Comparison of ENCODE assay signal across 31 cellular contexts in genomic region chr6:107328081-107328480, GRCh38.
A peak's percentile ranks its signal among the peaks of the same experiment; 100 is the strongest.
DNase-seq lines count a peak whose midpoint lies in the region; ATAC-seq, FAIRE-seq and TF ChIP-seq lines count a peak whose summit lies in the region.
"Had no signal": no experiment of that assay in that cellular context is flagged by ENCODE, and none has a peak within 500 bp of the region (broad histone marks: within the 10 kb centered on the region; RNA-seq: fewer than 3 reads in every experiment).

No MANE protein-coding gene starts in this region.

- H4K20me1 ChIP-seq in K562 (replicated peaks; ENCODE audit: control insufficient read depth, insufficient read depth, low read length), result no peaks in the 10 kb centered on the region
- H4K20me1 ChIP-seq: BLaER1; BLaER1 treated with 17β-estradiol and CSF1 and Interleukin-3, amounts not matched to agents 10 nM and 100 nM had no signal

- no peaks in the 10 kb centered on the region for H3K27me3 ChIP-seq in K562 (ENCODE audit: control insufficient read depth in 2 of 2, insufficient read depth in 2 of 2, low read length in 2 of 2)
- H3K27me3 ChIP-seq: BE2C; BLaER1; BLaER1 treated with 17β-estradiol and CSF1 and Interleukin-3, amounts not matched to agents 10 nM and 100 nM had no signal

- intact Hi-C loops in K562 (cut with micrococcal nuclease), result no loop called here

- H3K9me3 ChIP-seq in HEK293 (ENCODE audit: control insufficient read depth, insufficient read depth, low read depth, low read length) (no peaks in the 10 kb centered on the region), K562 (replicated peaks; ENCODE audit: control insufficient read depth, insufficient read depth, low read depth, low read length) (no peaks in the 10 kb centered on the region)
- H3K9me3 ChIP-seq: A549, BE2C, BLaER1, Caco-2 had no signal

- POLR2A ChIA-PET in HEK293 (lab: Yijun Ruan, JAX) (no interaction called here), K562 (lab: Yijun Ruan, JAX) (no interaction called here)

- CTCF ChIA-PET in HEK293 (lab: Yijun Ruan, JAX), result interaction anchor here (0.6 to 1.4 kb wide), 4 partner anchors 10 to 163 kb away, joined by 3 to 15 read pairs (median 4); no protein-coding TSS in a partner anchor
- CTCF ChIA-PET in K562 (lab: Yijun Ruan, JAX; ENCODE audit: low intra/inter-chr PET ratio), result no interaction called here

- H3K9ac ChIP-seq in K562 (ENCODE audit: insufficient read depth in 1 of 2, low read depth in 2 of 2, low read length in 2 of 2), result no peak overlapping the region
- H3K9ac ChIP-seq: BLaER1; BLaER1 treated with 17β-estradiol and CSF1 and Interleukin-3, amounts not matched to agents 10 nM and 100 nM had no signal

- TF ChIP-seq CTCF in HEK293 (tag by site-specific recombination; IDR thresholded peaks at IDR 0.05), result no peak
- no peak for TF ChIP-seq CTCF in K562 (IDR thresholded peaks at IDR 0.05 in 2 of 3, conservative IDR thresholded peaks at IDR 0.05 in 1 of 3; ENCODE audit: insufficient read depth in 2 of 3, low read depth in 1 of 3, low read length in 3 of 3)

- H3K36me3 ChIP-seq in HEK293 (ENCODE audit: control insufficient read depth in 2 of 2, insufficient read depth in 1 of 2, low read length in 2 of 2) (no peaks in the 10 kb centered on the region), K562 (ENCODE audit: control insufficient read depth, insufficient read depth, low read length) (no peaks in the 10 kb centered on the region)
- H3K36me3 ChIP-seq: BE2C, BLaER1 had no signal

- TF ChIP-seq RAD21 in K562 (CRISPR knock-in tag; conservative IDR thresholded peaks at IDR 0.05 in 1 of 2, IDR thresholded peaks at IDR 0.05 in 1 of 2), result no peak

- BruUV-seq in K562 (replicated peaks; lab: Mats Ljungman, UMichigan), result no TSS peak

- H3K27ac ChIP-seq in HEK293 (ENCODE audit: extremely low read depth, low read depth, low read length) (no peak overlapping the region), K562 (ENCODE audit: extremely low read depth, low read depth, low read length) (no peak overlapping the region)
- H3K27ac ChIP-seq: 22Rv1; A549; BLaER1; BLaER1 treated with 17β-estradiol and CSF1 and Interleukin-3, amounts not matched to agents 10 nM and 100 nM; C4-2B had no signal

- no peak for TF ChIP-seq POLR2A in K562 (conservative IDR thresholded peaks at IDR 0.05)

- H3K4me1 ChIP-seq in HEK293 (ENCODE audit: control insufficient read depth, insufficient read depth, low read length), result no peaks in the 10 kb centered on the region; the same call in 1 of the 2 replicates
- no peaks in the 10 kb centered on the region for H3K4me1 ChIP-seq in K562 (replicated peaks in 1 of 2; ENCODE audit: control insufficient read depth in 2 of 2, insufficient read depth in 2 of 2, low read length in 2 of 2)
- H3K4me1 ChIP-seq: A549; BE2C; BLaER1; BLaER1 treated with 17β-estradiol and CSF1 and Interleukin-3, amounts not matched to agents 10 nM and 100 nM had no signal

- 51% methylated on average over 3 of the region's 3 CpGs for WGBS in K562 (ENCODE audit: insufficient coverage, low coverage, missing lambda C conversion rate)

- DNase-seq in K562 (ENCODE audit: extremely low read depth in 1 of 4, low spot score in 3 of 4), result no peak
- no peak for DNase-seq in amygdala (lab: John Stamatoyannopoulos, UW)
- DNase-seq in kidney glomerular epithelial cell (lab: John Stamatoyannopoulos, UW), result no peak
- DNase-seq: 8988T; ACHN; AML-193; BE2C; C1 segment of cervical spinal cord; Caco-2; Calu3; CD4-positive, alpha-beta memory T cell; CD4-positive, alpha-beta T cell; CD4-positive, CD25-positive, alpha-beta regulatory T cell; CD8-positive, alpha-beta memory T cell; CD8-positive, alpha-beta T cell; COR-L47; DMS 273 treated with DMSO at 0.1 percent for 48 hours; DMS153; DMS53; DMS79; DMS79 treated with DMSO at 0.1 percent for 48 hours; DND-41; EL had no signal

- H3K9me1 ChIP-seq in K562 (ENCODE audit: control insufficient read depth, insufficient read depth, low read length), result no peaks in the 10 kb centered on the region

- no peak for ATAC-seq in K562
- ATAC-seq: A549; CD8-positive, alpha-beta T cell had no signal

- H3K79me2 ChIP-seq in K562 (ENCODE audit: control insufficient read depth, insufficient read depth, low read length), result no peaks in the 10 kb centered on the region

- H3K4me2 ChIP-seq in K562 (ENCODE audit: insufficient read depth, low read length), result no peak overlapping the region
- H3K4me2 ChIP-seq: A549; BLaER1; BLaER1 treated with 17β-estradiol and CSF1 and Interleukin-3, amounts not matched to agents 10 nM and 100 nM had no signal

- H2AFZ ChIP-seq in K562 (ENCODE audit: low read depth, low read length), result no peak overlapping the region

- no peak for TF ChIP-seq EP300 in K562 (IDR thresholded peaks at IDR 0.05; ENCODE audit: low read length)

- FAIRE-seq in K562 (lab: Jason Lieb, UNC), result no peak
- FAIRE-seq: A204.1, A549, D721Med had no signal

- in situ Hi-C loops in K562 (cut with MboI), result no loop called here

- no peak overlapping the region for H3K4me3 ChIP-seq in HEK293 (ENCODE audit: low read depth, low read length)
- H3K4me3 ChIP-seq in K562, result no peak overlapping the region
- H3K4me3 ChIP-seq: A549; BLaER1; BLaER1 treated with 17β-estradiol and CSF1 and Interleukin-3, amounts not matched to agents 10 nM and 100 nM had no signal

TF ChIP-seq in HEK293, 187 proteins besides CTCF, POLR2A, EP300 and RAD21:
- TF ChIP-seq ZNF366 (tag by site-specific recombination; conservative IDR thresholded peaks at IDR 0.05) (no peak), ZNF768 (tag by site-specific recombination; IDR thresholded peaks at IDR 0.05) (peak; percentile 45; the same call in 1 of the 2 replicates)

TF ChIP-seq in K562, 482 proteins besides CTCF, POLR2A, EP300 and RAD21:
- TF ChIP-seq RBM25 (IDR thresholded peaks at IDR 0.05; ENCODE audit: low read depth, low read length, severe bottlenecking) (peak; percentile 92), HMG20B (CRISPR knock-in tag; IDR thresholded peaks at IDR 0.05) (no peak), ZFP36 (IDR thresholded peaks at IDR 0.05; ENCODE audit: low read depth, low read length, partially characterized antibody) (peak; percentile 34), KAT8 (IDR thresholded peaks at IDR 0.05; ENCODE audit: low read depth) (no peak), BCOR (IDR thresholded peaks at IDR 0.05) (peak; percentile 58; the same call in 1 of the 2 replicates)
